ENCODE assay signal across 8 cellular contexts in the genomic region with DNA sequence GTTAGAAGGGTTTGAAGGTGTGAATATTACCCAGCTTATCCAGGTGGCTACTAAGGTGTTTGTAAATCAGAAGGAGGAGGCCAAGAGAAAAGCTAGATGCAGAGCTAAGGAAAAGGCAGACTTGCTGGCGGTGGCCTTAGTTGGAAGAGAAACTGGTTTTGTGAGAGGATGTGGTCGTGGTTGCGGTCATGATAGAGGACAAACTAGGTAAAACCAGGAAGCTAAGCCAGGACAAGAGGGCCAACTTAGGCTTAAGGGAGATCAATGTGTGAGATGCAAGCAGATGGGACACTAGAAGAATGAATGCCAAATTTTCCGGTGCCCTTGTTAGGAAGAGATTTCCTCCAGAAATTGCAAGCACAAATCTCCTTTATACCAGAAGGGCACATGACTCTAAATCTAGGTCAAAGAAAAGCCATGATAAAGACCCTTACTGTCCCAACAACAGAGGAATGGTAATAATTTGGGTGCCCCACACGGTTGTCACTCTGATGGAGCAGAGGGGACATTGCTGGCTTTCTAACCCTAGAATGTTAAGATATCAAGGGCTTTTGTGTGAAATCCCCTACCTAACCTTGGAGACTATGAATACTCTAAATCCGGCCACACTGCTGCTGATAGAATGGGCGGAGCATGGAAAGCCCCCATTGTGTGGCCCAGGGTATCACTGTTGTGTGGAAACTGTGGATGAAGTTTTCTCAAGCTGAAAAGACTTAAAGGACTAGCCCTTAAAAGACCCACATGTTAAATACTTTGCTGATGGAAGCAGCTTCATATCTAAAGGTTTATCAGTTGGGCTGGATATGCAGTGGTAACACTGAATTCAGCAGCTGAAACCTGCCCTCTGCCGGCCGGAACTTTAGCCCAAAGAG. TPM values are rescaled to one million over a fixed set of nuclear protein-coding genes. Genes with fewer than 3 reads are reported as not detected.
A peak's percentile ranks its signal among the peaks of the same experiment; 100 is the strongest.
DNase-seq lines count a peak whose midpoint lies in the region; ATAC-seq and TF ChIP-seq lines count a peak whose summit lies in the region.

No MANE protein-coding gene starts in this region.

- peak; percentile 57 for ATAC-seq in activated CD8-positive, alpha-beta memory T cell treated with anti-CD3 and anti-CD28 coated beads, Interleukin-2, amount 10 ng/mL, durations not matched to agents 7 days and 5 days
- ATAC-seq in GM21528 (IDR thresholded peaks at IDR 0.05; ENCODE audit: low FRiP score, unreplicated experiment) (peak; percentile 69), naive B cell (ENCODE audit: low read depth in 2 of 2) (peak; percentile 67 to 82)

- no peaks in the 10 kb centered on the region for H3K27me3 ChIP-seq in Karpas-422 (ENCODE audit: low read length)

- H3K4me1 ChIP-seq in Karpas-422 (ENCODE audit: low read length) = peaks cover 19% of the 10 kb centered on the region

- peak overlapping the region; percentile 15 for H3K4me2 ChIP-seq in Karpas-422 (ENCODE audit: low read depth, low read length, poor library complexity, severe bottlenecking)

- peaks cover 30% of the 10 kb centered on the region for H3K9me3 Mint-ChIP-seq in activated CD8-positive, alpha-beta memory T cell treated with anti-CD3 and anti-CD28 coated beads, Interleukin-2, amount 10 ng/mL, durations not matched to agents 7 days and 5 days (ENCODE audit: low read depth)
- H3K9me3 Mint-ChIP-seq in naive B cell = peaks cover 3 to 16% (median 10%) of the 10 kb centered on the region in 7 donors
- H3K9me3 Mint-ChIP-seq in osteocyte (ENCODE audit: unreplicated experiment) = no peaks in the 10 kb centered on the region

- H3K79me2 ChIP-seq in Karpas-422 (ENCODE audit: low read length) = no peaks in the 10 kb centered on the region

- H3K27me3 Mint-ChIP-seq in activated CD8-positive, alpha-beta memory T cell treated with anti-CD3 and anti-CD28 coated beads, Interleukin-2, amount 10 ng/mL, durations not matched to agents 7 days and 5 days = peaks cover 18% of the 10 kb centered on the region
- H3K27me3 Mint-ChIP-seq in naive B cell = no peaks in the 10 kb centered on the region
- peaks cover 5% of the 10 kb centered on the region for H3K27me3 Mint-ChIP-seq in osteocyte (ENCODE audit: unreplicated experiment)

- DNase-seq in activated CD8-positive, alpha-beta memory T cell treated with anti-CD3 and anti-CD28 coated beads, Interleukin-2, amount 10 ng/mL, durations not matched to agents 7 days and 5 days = peak; percentile 82
- no peak for DNase-seq in activated CD8-positive, alpha-beta memory T cell treated with anti-CD3 and anti-CD28 coated beads, Interleukin-2, amount 50 U/mL, for 48 hours
- DNase-seq in Karpas-422 = peak; percentile 94
- peak; percentile 23 to 24 for DNase-seq in activated CD4-positive, alpha-beta T cell treated with anti-CD3 and anti-CD28 coated beads, Interleukin-2, amount 50 U/mL, for 4 hours
- DNase-seq in naive B cell = no peak
- DNase-seq in osteocyte (ENCODE audit: extremely low spot score, unreplicated experiment) = no peak
- DNase-seq in DMS79 (lab: John Stamatoyannopoulos, UW) = no peak

- no peak for TF ChIP-seq CTCF in osteocyte (IDR thresholded peaks at IDR 0.05)

- no peaks in the 10 kb centered on the region for H4K20me1 ChIP-seq in Karpas-422 (ENCODE audit: insufficient read depth, low read depth, low read length)

- peak overlapping the region; percentile 17; the same call in 1 of the 2 replicates for H2AFZ ChIP-seq in Karpas-422 (ENCODE audit: low read length)

- H3K9me2 ChIP-seq in Karpas-422 (replicated peaks; ENCODE audit: insufficient read depth, low read length) = no peaks in the 10 kb centered on the region

- CTCF ChIA-PET in activated CD8-positive, alpha-beta memory T cell treated with anti-CD3 and anti-CD28 coated beads, Interleukin-2, amount 10 ng/mL, durations not matched to agents 7 days and 5 days (lab: Charles Lee) = interaction anchor here (0.9 to 1.6 kb wide), 6 partner anchors 10 to 72 kb away, joined by 3 to 8 read pairs (median 4); no protein-coding TSS in a partner anchor

- peaks cover 41% of the 10 kb centered on the region for H3K36me3 Mint-ChIP-seq in activated CD8-positive, alpha-beta memory T cell treated with anti-CD3 and anti-CD28 coated beads, Interleukin-2, amount 10 ng/mL, durations not matched to agents 7 days and 5 days
- peaks cover 10 to 12% of the 10 kb centered on the region in 2 donors for H3K36me3 Mint-ChIP-seq in naive B cell
- H3K36me3 Mint-ChIP-seq in osteocyte (ENCODE audit: unreplicated experiment) = no peaks in the 10 kb centered on the region

- H3K4me3 Mint-ChIP-seq in activated CD8-positive, alpha-beta memory T cell treated with anti-CD3 and anti-CD28 coated beads, Interleukin-2, amount 10 ng/mL, durations not matched to agents 7 days and 5 days = peak overlapping the region; percentile 12
- peak overlapping the region in 7 of 8 donors; percentile 27 to 79 (median 61) for H3K4me3 Mint-ChIP-seq in naive B cell
- H3K4me3 Mint-ChIP-seq in osteocyte (ENCODE audit: unreplicated experiment) = no peak overlapping the region

- H3K27ac Mint-ChIP-seq in activated CD8-positive, alpha-beta memory T cell treated with anti-CD3 and anti-CD28 coated beads, Interleukin-2, amount 10 ng/mL, durations not matched to agents 7 days and 5 days = peak overlapping the region; percentile 47
- H3K27ac Mint-ChIP-seq in naive B cell (peak overlapping the region in 5 of 6 donors; percentile 36 to 85 (median 58)), osteocyte (ENCODE audit: unreplicated experiment) (no peak overlapping the region)

- H3K9me3 ChIP-seq in Karpas-422 (ENCODE audit: low read length) = peaks cover 12% of the 10 kb centered on the region

- no peaks in the 10 kb centered on the region; the same call in 1 of the 2 replicates for H3K36me3 ChIP-seq in Karpas-422 (ENCODE audit: insufficient read depth, low read length)

- peak overlapping the region; percentile 13; the same call in 1 of the 2 replicates for H3K27ac ChIP-seq in Karpas-422 (ENCODE audit: low read length)

- H3K9ac ChIP-seq in Karpas-422 (ENCODE audit: low read length) = peak overlapping the region; percentile 13; the same call in 1 of the 2 replicates

- H3K4me1 Mint-ChIP-seq in activated CD8-positive, alpha-beta memory T cell treated with anti-CD3 and anti-CD28 coated beads, Interleukin-2, amount 10 ng/mL, durations not matched to agents 7 days and 5 days = peaks cover 23% of the 10 kb centered on the region
- H3K4me1 Mint-ChIP-seq in naive B cell (peaks cover 46 to 79% (median 67%) of the 10 kb centered on the region in 3 donors), osteocyte (ENCODE audit: unreplicated experiment) (no peaks in the 10 kb centered on the region)

- H3K4me3 ChIP-seq in Karpas-422 (ENCODE audit: low read length) = no peak overlapping the region

RNA-seq across cellular contexts. Expression of a gene that starts 7.8 kb away (rescaled TPM):
- total RNA-seq in activated CD8-positive, alpha-beta memory T cell treated with anti-CD3 and anti-CD28 coated beads, Interleukin-2, amount 10 ng/mL, durations not matched to agents 7 days and 5 days = not detected
- total RNA-seq in Karpas-422 (2014; rRNA removed; shearing (Covaris generic); ENCODE audit: low replicate concordance) = not detected in 2 replicates
- polyA plus RNA-seq in naive B cell (ENCODE audit: low read depth in 6 of 6) = not detected
- not detected in 2 replicates for total RNA-seq in osteocyte

RNA-seq across cellular contexts. Expression of a gene that starts 53.6 kb away (rescaled TPM):
- total RNA-seq in activated CD8-positive, alpha-beta memory T cell treated with anti-CD3 and anti-CD28 coated beads, Interleukin-2, amount 10 ng/mL, durations not matched to agents 7 days and 5 days = 10 to 100 TPM; 13.3 to 18.2 TPM
- 36.0 and 76.9 TPM in 2 replicates for total RNA-seq in Karpas-422 (2014; rRNA removed; shearing (Covaris generic); ENCODE audit: low replicate concordance)
- 10 to 100 TPM; 62.8 to 86.0 (median 70.8) TPM for polyA plus RNA-seq in naive B cell (ENCODE audit: low read depth in 6 of 6)
- total RNA-seq in osteocyte = 33.4 and 36.1 TPM in 2 replicates

Comparison
In these comparisons a context has a peak if more than half of its experiments do, and no peak if none do; other contexts are left out.
1. DNase-seq: peak in activated CD8-positive, alpha-beta memory T cell treated with anti-CD3 and anti-CD28 coated beads, Interleukin-2, amount 10 ng/mL, durations not matched to agents 7 days and 5 days (single experiment), Karpas-422 (single experiment) and activated CD4-positive, alpha-beta T cell treated with anti-CD3 and anti-CD28 coated beads, Interleukin-2, amount 50 U/mL, for 4 hours (2 of 2); none in activated CD8-positive, alpha-beta memory T cell treated with anti-CD3 and anti-CD28 coated beads, Interleukin-2, amount 50 U/mL, for 48 hours (single experiment), naive B cell (single experiment), osteocyte (single experiment) and DMS79 (single experiment).
2. Peak in every context shown above with its lines, with median percentiles within 50 percentile points of each other: ATAC-seq.